1 cellular context compared by ENCODE assay signal in the genomic region with DNA sequence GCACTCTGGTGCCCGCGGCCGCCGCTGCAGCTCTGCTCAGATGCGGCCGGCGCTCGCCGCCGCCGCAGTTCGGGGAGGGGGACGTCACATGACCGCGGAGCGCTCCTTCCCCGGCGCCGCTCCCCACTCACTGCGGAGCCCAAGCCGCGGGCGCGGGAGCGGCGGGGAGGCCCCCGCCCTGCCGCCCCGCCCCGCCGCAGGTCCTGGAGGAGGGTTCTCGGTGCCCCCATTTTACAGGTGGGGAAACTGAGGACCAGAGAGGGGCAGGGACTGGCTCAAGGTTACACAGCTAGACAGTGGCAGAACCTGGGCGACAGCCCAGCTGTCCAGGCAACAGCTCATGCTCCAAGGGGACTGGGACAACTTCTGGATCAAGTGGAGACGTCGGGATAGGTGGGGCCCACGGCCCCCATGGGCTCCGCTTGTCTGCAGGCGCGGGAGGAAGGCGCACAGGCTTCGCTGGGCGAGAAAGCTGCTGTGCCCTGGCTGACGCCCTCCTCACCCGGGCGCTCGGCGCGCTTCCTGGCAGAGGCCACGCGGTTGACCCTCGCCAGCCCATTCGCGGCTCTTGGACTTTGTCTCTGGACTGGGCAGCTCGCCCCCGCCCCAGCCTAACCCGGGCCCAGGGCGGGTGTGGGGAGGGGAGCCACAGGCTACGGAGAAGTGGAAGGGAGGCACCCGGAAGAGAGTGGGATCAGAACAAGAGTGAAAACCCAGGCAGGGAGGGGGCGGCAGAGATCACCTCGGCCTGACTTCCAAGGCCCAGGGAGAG.
TF ChIP-seq lines count a peak whose summit lies in the region.

Gene RAP1GAP, minus strand, starts transcription at position 71 of the 772 bp plus-strand sequence. CDS start 49,325 bp downstream, outside the sequence.

TF ChIP-seq in HepG2, 621 proteins besides CTCF, POLR2A, EP300 and RAD21 (continued from another document and continues in another):
- TF ChIP-seq REST (IDR thresholded peaks at IDR 0.05; ENCODE audit: borderline replicate concordance in 1 of 2, low read depth in 1 of 2, low read length in 2 of 2) (no peak), ZNF564 (CRISPR knock-in tag; IDR thresholded peaks at IDR 0.05) (peak; percentile 91; the same call in 1 of the 2 replicates), MAFG (CRISPR knock-in tag; IDR thresholded peaks at IDR 0.05) (0 out of 2 replicates have a peak, but pooled peaks have one; percentile 25), ZNF282 (IDR thresholded peaks at IDR 0.05; ENCODE audit: partially characterized antibody) (no peak), SRY (CRISPR knock-in tag; IDR thresholded peaks at IDR 0.05) (no peak; the same call in none of the 2 replicates), ZNF558 (CRISPR knock-in tag; IDR thresholded peaks at IDR 0.05; ENCODE audit: borderline replicate concordance) (no peak), KDM5B (CRISPR knock-in tag; IDR thresholded peaks at IDR 0.05; ENCODE audit: borderline replicate concordance) (peak; percentile 86), KLF16 (CRISPR knock-in tag; IDR thresholded peaks at IDR 0.05) (peak in 1 of 2 experiments; percentile 80; a peak in 1 of 4 replicates), TEF (CRISPR knock-in tag; IDR thresholded peaks at IDR 0.05) (no peak), SALL2 (CRISPR knock-in tag; IDR thresholded peaks at IDR 0.05) (peak; percentile 43; the same call in 1 of the 2 replicates), RCOR2 (CRISPR knock-in tag; IDR thresholded peaks at IDR 0.05) (0 out of 2 replicates have a peak, but pooled peaks have one; percentile 33), ZBTB3 (CRISPR knock-in tag; IDR thresholded peaks at IDR 0.05; ENCODE audit: borderline replicate concordance, low read depth) (no peak), ZNF276 (CRISPR knock-in tag; IDR thresholded peaks at IDR 0.05; ENCODE audit: low read depth) (peak; percentile 66; the same call in 1 of the 2 replicates), DMTF1 (CRISPR knock-in tag; IDR thresholded peaks at IDR 0.05) (no peak), MXI1 (IDR thresholded peaks at IDR 0.05; ENCODE audit: borderline replicate concordance, low read depth, low read length) (peak; percentile 69; the same call in 1 of the 3 replicates), NR2F6 (IDR thresholded peaks at IDR 0.05) (peak; percentile 44; the same call in 1 of the 2 replicates), NR2F6 (CRISPR knock-in tag; IDR thresholded peaks at IDR 0.05) (peak; percentile 88), ARID3A (IDR thresholded peaks at IDR 0.05; ENCODE audit: low read depth, low read length) (no peak), NCOA5 (CRISPR knock-in tag; IDR thresholded peaks at IDR 0.05) (no peak), POLR2AphosphoS5 (IDR thresholded peaks at IDR 0.05; ENCODE audit: low read depth, low read length) (peak; percentile 87), FOXJ3 (CRISPR knock-in tag; IDR thresholded peaks at IDR 0.05; ENCODE audit: borderline replicate concordance) (no peak), NKX3-1 (CRISPR knock-in tag; IDR thresholded peaks at IDR 0.05) (no peak), ZNF619 (CRISPR knock-in tag; IDR thresholded peaks at IDR 0.05) (peak; percentile 83; the same call in 1 of the 2 replicates), THAP9 (CRISPR knock-in tag; IDR thresholded peaks at IDR 0.05; ENCODE audit: borderline replicate concordance) (peak; percentile 74; the same call in 1 of the 2 replicates), HDAC2 (CRISPR knock-in tag; IDR thresholded peaks at IDR 0.05) (peak; percentile 63; the same call in 1 of the 2 replicates), MLLT10 (CRISPR knock-in tag; IDR thresholded peaks at IDR 0.05) (no peak), GZF1 (CRISPR knock-in tag; IDR thresholded peaks at IDR 0.05) (no peak), RNF2 (conservative IDR thresholded peaks at IDR 0.05; ENCODE audit: low read depth) (peak; percentile 74), JUN (CRISPR knock-in tag; IDR thresholded peaks at IDR 0.05) (no peak)
- TF ChIP-seq, protein P1, sequence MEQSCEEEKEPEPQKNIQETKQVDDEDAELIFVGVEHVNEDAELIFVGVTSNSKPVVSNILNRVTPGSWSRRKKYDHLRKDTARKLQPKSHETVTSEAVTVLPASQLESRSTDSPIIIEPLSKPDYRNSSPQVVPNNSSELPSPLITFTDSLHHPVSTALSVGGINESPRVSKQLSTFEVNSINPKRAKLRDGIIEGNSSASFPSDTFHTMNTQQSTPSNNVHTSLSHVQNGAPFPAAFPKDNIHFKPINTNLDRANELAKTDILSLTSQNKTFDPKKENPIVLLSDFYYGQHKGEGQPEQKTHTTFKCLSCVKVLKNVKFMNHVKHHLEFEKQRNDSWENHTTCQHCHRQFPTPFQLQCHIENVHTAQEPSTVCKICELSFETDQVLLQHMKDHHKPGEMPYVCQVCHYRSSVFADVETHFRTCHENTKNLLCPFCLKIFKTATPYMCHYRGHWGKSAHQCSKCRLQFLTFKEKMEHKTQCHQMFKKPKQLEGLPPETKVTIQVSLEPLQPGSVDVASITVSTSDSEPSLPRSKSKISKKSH (CRISPR knock-in tag; IDR thresholded peaks at IDR 0.05; ENCODE audit: borderline replicate concordance) = peak; percentile 58; the same call in 1 of the 2 replicates
- TF ChIP-seq, protein P2, sequence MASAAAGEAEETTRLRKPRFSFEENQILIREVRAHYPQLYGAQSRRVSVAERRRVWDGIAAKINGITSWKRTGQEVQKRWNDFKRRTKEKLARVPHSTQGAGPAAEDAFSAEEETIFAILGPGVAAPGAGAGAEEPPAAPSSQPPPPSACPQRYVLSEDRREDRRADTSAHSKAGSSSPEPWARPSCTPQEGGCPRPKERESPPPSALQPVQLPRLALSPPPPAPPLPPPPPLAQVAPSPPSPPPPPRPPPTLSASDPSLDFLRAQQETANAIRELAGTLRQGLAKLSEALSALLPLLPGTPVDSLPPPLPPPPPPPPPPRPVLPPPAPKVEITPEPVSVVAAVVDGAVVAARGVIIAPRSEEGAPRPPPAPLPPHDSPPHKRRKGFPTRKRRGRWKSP (CRISPR knock-in tag; IDR thresholded peaks at IDR 0.05) = peak; percentile 60; the same call in 1 of the 2 replicates
- TF ChIP-seq, protein P3, sequence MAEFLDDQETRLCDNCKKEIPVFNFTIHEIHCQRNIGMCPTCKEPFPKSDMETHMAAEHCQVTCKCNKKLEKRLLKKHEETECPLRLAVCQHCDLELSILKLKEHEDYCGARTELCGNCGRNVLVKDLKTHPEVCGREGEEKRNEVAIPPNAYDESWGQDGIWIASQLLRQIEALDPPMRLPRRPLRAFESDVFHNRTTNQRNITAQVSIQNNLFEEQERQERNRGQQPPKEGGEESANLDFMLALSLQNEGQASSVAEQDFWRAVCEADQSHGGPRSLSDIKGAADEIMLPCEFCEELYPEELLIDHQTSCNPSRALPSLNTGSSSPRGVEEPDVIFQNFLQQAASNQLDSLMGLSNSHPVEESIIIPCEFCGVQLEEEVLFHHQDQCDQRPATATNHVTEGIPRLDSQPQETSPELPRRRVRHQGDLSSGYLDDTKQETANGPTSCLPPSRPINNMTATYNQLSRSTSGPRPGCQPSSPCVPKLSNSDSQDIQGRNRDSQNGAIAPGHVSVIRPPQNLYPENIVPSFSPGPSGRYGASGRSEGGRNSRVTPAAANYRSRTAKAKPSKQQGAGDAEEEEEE (CRISPR knock-in tag; IDR thresholded peaks at IDR 0.05; ENCODE audit: borderline replicate concordance) = no peak
- TF ChIP-seq, protein P4, sequence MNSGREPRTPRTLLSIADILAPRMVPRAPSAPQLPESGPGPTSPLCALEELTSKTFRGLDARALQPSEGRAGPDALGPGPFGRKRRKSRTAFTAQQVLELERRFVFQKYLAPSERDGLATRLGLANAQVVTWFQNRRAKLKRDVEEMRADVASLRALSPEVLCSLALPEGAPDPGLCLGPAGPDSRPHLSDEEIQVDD (CRISPR knock-in tag; IDR thresholded peaks at IDR 0.05; ENCODE audit: borderline replicate concordance) = no peak
